Comparison of ENCODE assay signal across 8 cellular contexts in genomic region chr3:88203537-88204143, GRCh38. TPM values are rescaled to one million over a fixed set of nuclear protein-coding genes. Genes with fewer than 3 reads are reported as not detected.
DNase-seq lines count a peak whose midpoint lies in the region; ATAC-seq and TF ChIP-seq lines count a peak whose summit lies in the region.

No MANE protein-coding gene starts in this region.

- H3K9ac ChIP-seq in MM.1S (ENCODE audit: low read length), result no peak overlapping the region

- H3K27me3 ChIP-seq in MM.1S (replicated peaks; ENCODE audit: insufficient read depth, low read length) (no peaks in the 10 kb centered on the region), body of pancreas (no peaks in the 10 kb centered on the region)

- H3K27ac ChIP-seq in MM.1S (ENCODE audit: low read length) (no peak overlapping the region), body of pancreas (no peak overlapping the region)

- H3K9me3 ChIP-seq in MM.1S (replicated peaks; ENCODE audit: insufficient read depth, low read length) (no peaks in the 10 kb centered on the region), body of pancreas (no peaks in the 10 kb centered on the region)

- H3K4me1 ChIP-seq in MM.1S (ENCODE audit: low read length) (no peaks in the 10 kb centered on the region), body of pancreas (no peaks in the 10 kb centered on the region)

- H3K4me3 Mint-ChIP-seq in HFFc6 (no peak overlapping the region), T-cell (no peak overlapping the region)

- CTCF ChIA-PET in T-cell (lab: Charles Lee), result no interaction called here

- H3K9me2 ChIP-seq in MM.1S (replicated peaks; ENCODE audit: insufficient read depth, low read length), result no peaks in the 10 kb centered on the region

- peak; percentile 54 for DNase-seq in SIG-M5 treated with dmso at 0.1 percent for 504 hours (lab: John Stamatoyannopoulos, UW; ENCODE audit: unreplicated experiment)
- DNase-seq in SIG-M5 (lab: John Stamatoyannopoulos, UW), result no peak
- DNase-seq in HFFc6, result peak; percentile 68
- DNase-seq in MM.1S, result peak; percentile 70
- DNase-seq in T-cell, result peak in 23 of 34 experiments; percentile 8 to 42 (median 19)
- peak; percentile 66 to 82 (median 74) for DNase-seq in body of pancreas
- DNase-seq in inferior parietal cortex (ENCODE audit: extremely low spot score), result peak; percentile 91
- DNase-seq in stimulated activated CD4-positive, alpha-beta T cell treated with anti-CD3 and anti-CD28 coated beads, Interleukin-15, amount 100 ng/mL, for 48 hours (ENCODE audit: low read depth in 2 of 2), result peak; percentile 30 to 36

- H3K9me3 Mint-ChIP-seq in HFFc6, result no peaks in the 10 kb centered on the region
- no peaks in the 10 kb centered on the region for H3K9me3 Mint-ChIP-seq in T-cell

- H3K4me1 Mint-ChIP-seq in HFFc6 (ENCODE audit: low read depth) (no peaks in the 10 kb centered on the region), T-cell (peaks cover 0 to 1% (median 0%) of the 10 kb centered on the region in 3 donors)

- no peaks in the 10 kb centered on the region for H4K20me1 ChIP-seq in MM.1S (ENCODE audit: insufficient read depth, low read length)

- H3K36me3 Mint-ChIP-seq in HFFc6 (ENCODE audit: low read depth), result no peaks in the 10 kb centered on the region
- no peaks in the 10 kb centered on the region for H3K36me3 Mint-ChIP-seq in T-cell

- 5 to 6% methylated on average over 6 of the region's 6 CpGs for WGBS in body of pancreas, 2 donors

- no peaks in the 10 kb centered on the region for H3K79me2 ChIP-seq in MM.1S (ENCODE audit: low read length)

- H3K4me3 ChIP-seq in MM.1S (ENCODE audit: low read length), result no peak overlapping the region
- no peak overlapping the region for H3K4me3 ChIP-seq in body of pancreas

- intact Hi-C loops in body of pancreas (cut with DNase I), result loop anchor here (10.0 kb wide), 1 partner anchor 1981 kb away; no protein-coding TSS in a partner anchor

- no peak overlapping the region for H3K27ac Mint-ChIP-seq in HFFc6
- H3K27ac Mint-ChIP-seq in T-cell, result no peak overlapping the region

- no peak overlapping the region for H3K4me2 ChIP-seq in MM.1S (ENCODE audit: low read depth, low read length)

- TF ChIP-seq CTCF in HFFc6 (IDR thresholded peaks at IDR 0.05), result peak; percentile 93
- peak; percentile 89 for TF ChIP-seq CTCF in MM.1S (IDR thresholded peaks at IDR 0.05; ENCODE audit: low read length)
- TF ChIP-seq CTCF in body of pancreas (IDR thresholded peaks at IDR 0.05), result peak; percentile 75 to 84 (median 78)

- POLR2A ChIA-PET in T-cell (lab: Charles Lee), result no interaction called here

- no peaks in the 10 kb centered on the region for H3F3A ChIP-seq in MM.1S (ENCODE audit: insufficient read depth, low read length)

- peak; percentile 41 to 70 (median 62) for ATAC-seq in T-cell (replicated peaks in 1 of 4)
- peak; percentile 90 for ATAC-seq in body of pancreas

- H2AFZ ChIP-seq in MM.1S (ENCODE audit: low read length), result no peak overlapping the region

- peaks cover 8% of the 10 kb centered on the region for H3K27me3 Mint-ChIP-seq in HFFc6 (ENCODE audit: insufficient read depth)
- H3K27me3 Mint-ChIP-seq in T-cell, result peaks cover 0 to 3% of the 10 kb centered on the region in 2 donors

- no peaks in the 10 kb centered on the region for H3K36me3 ChIP-seq in MM.1S (replicated peaks; ENCODE audit: insufficient read depth, low read length)
- no peaks in the 10 kb centered on the region for H3K36me3 ChIP-seq in body of pancreas (replicated peaks in 1 of 2; ENCODE audit: insufficient read depth in 1 of 2, low read depth in 2 of 2)

- TF ChIP-seq POLR2A in body of pancreas (IDR thresholded peaks at IDR 0.05), result no peak

RNA-seq across cellular contexts. Expression of gene C3orf38, which starts 53.9 kb away (rescaled TPM):
- total RNA-seq in HFFc6 (2021; fragmentation: NEBNext Ultra II Directional; extraction: Animal tissue kit (Norgen Biotek cat#: 25700)), result 10 to 100 TPM; 23.0 to 28.9 (median 26.4) TPM
- total RNA-seq in T-cell (10 to 100 TPM; 26.0 to 39.3 (median 26.8) TPM), body of pancreas (10 to 100 TPM in 1 of 2 donors, 1 to 10 TPM in 1; 9.6 to 10.6 TPM)
